1 cellular context compared by ENCODE assay signal in genomic region chr7:90244565-90244908, GRCh38.
TF ChIP-seq lines count a peak whose summit lies in the region.

No MANE protein-coding gene starts in this region.

TF ChIP-seq in HepG2, 621 proteins besides CTCF, POLR2A, EP300 and RAD21 (continued from another document):
- 0 out of 2 replicates have a peak, but pooled peaks have one; percentile 2 for TF ChIP-seq THAP8 (CRISPR knock-in tag; IDR thresholded peaks at IDR 0.05; ENCODE audit: borderline replicate concordance)
- peak; percentile 90 for TF ChIP-seq ZNF629 (CRISPR knock-in tag; conservative IDR thresholded peaks at IDR 0.05)
- no peak for TF ChIP-seq ZNF646 (CRISPR knock-in tag; IDR thresholded peaks at IDR 0.05)
- TF ChIP-seq ZNF503 (CRISPR knock-in tag; IDR thresholded peaks at IDR 0.05): 0 out of 2 replicates have a peak, but pooled peaks have one; percentile 25
